In genomic region chr7:74173866-74174605, GRCh38 we compare ENCODE assay signal across 8 cellular contexts. TPM values are rescaled to one million over a fixed set of nuclear protein-coding genes. Genes with fewer than 3 reads are reported as not detected.
DNase-seq lines count a peak whose midpoint lies in the region; ATAC-seq and TF ChIP-seq lines count a peak whose summit lies in the region.

Gene EIF4H, plus strand, starts transcription at chr7:74174356. Its CDS starts 28 bp downstream, at chr7:74174384.

- DNase-seq in EH (ENCODE audit: low read depth) (peak; percentile 94), H4 (ENCODE audit: low spot score) (peak; percentile 93), LoVo (ENCODE audit: low spot score) (peak; percentile 99), RWPE1 (ENCODE audit: low spot score) (peak; percentile 94), fibroblast of mammary gland (ENCODE audit: low read depth) (peak; percentile 94)
- DNase-seq in naive thymus-derived CD8-positive, alpha-beta T cell: peak; percentile 86 to 97 (median 95)
- peak; percentile 95 for DNase-seq in stimulated activated naive B cell treated with anti-CD40 and anti-IgM and Interleukin-4, amounts not matched to agents 10 μg/mL and 1 μg/mL and 100 μg/mL, for 72 hours

- POLR2A ChIA-PET in RWPE1 (lab: Yijun Ruan, JAX; ENCODE audit: low non-redundant PET): no interaction called here
- POLR2A ChIA-PET in naive thymus-derived CD8-positive, alpha-beta T cell (lab: Charles Lee): interaction anchor here (0.6 to 3.0 kb wide), 18 partner anchors 8 to 656 kb away, joined by 3 to 34 read pairs (median 6); partner anchors contain the start of genes GTF2I, LIMK1 and METTL27

- H3K9me3 Mint-ChIP-seq in activated T-helper 17 cell treated with anti-CD3 and anti-CD28 coated beads, Interleukin-2, amount 50 U/mL, for 72 hours: no peaks in the 10 kb centered on the region
- H3K9me3 Mint-ChIP-seq in naive thymus-derived CD8-positive, alpha-beta T cell: no peaks in the 10 kb centered on the region
- H3K9me3 Mint-ChIP-seq in stimulated activated naive B cell treated with anti-CD40 and anti-IgM and Interleukin-4, amounts not matched to agents 10 μg/mL and 1 μg/mL and 100 μg/mL, for 72 hours: no peaks in the 10 kb centered on the region

- H3K4me3 Mint-ChIP-seq in activated T-helper 17 cell treated with anti-CD3 and anti-CD28 coated beads, Interleukin-2, amount 50 U/mL, for 72 hours: peak within 1 kb of the TSS; percentile 95
- peak within 1 kb of the TSS; percentile 84 to 95 (median 90) for H3K4me3 Mint-ChIP-seq in naive thymus-derived CD8-positive, alpha-beta T cell
- peak within 1 kb of the TSS; percentile 94 to 95 for H3K4me3 Mint-ChIP-seq in stimulated activated naive B cell treated with anti-CD40 and anti-IgM and Interleukin-4, amounts not matched to agents 10 μg/mL and 1 μg/mL and 100 μg/mL, for 72 hours

- peak; percentile 88 for ATAC-seq in activated T-helper 17 cell treated with anti-CD3 and anti-CD28 coated beads, Interleukin-2, amount 50 U/mL, for 72 hours (replicated peaks)
- ATAC-seq in naive thymus-derived CD8-positive, alpha-beta T cell: peak; percentile 82 to 87
- peak; percentile 89 to 92 for ATAC-seq in stimulated activated naive B cell treated with anti-CD40 and anti-IgM and Interleukin-4, amounts not matched to agents 10 μg/mL and 1 μg/mL and 100 μg/mL, for 72 hours (replicated peaks)

- peak within 1 kb of the TSS; percentile 89 for H3K4me3 ChIP-seq in fibroblast of mammary gland (ENCODE audit: control insufficient read depth, low read depth, low read length)

- no peaks in the 10 kb centered on the region for H3K27me3 Mint-ChIP-seq in activated T-helper 17 cell treated with anti-CD3 and anti-CD28 coated beads, Interleukin-2, amount 50 U/mL, for 72 hours
- H3K27me3 Mint-ChIP-seq in naive thymus-derived CD8-positive, alpha-beta T cell: no peaks in the 10 kb centered on the region
- H3K27me3 Mint-ChIP-seq in stimulated activated naive B cell treated with anti-CD40 and anti-IgM and Interleukin-4, amounts not matched to agents 10 μg/mL and 1 μg/mL and 100 μg/mL, for 72 hours: no peaks in the 10 kb centered on the region

- H3K27ac Mint-ChIP-seq in activated T-helper 17 cell treated with anti-CD3 and anti-CD28 coated beads, Interleukin-2, amount 50 U/mL, for 72 hours: peak within 1 kb of the TSS; percentile 97
- H3K27ac Mint-ChIP-seq in naive thymus-derived CD8-positive, alpha-beta T cell: peak within 1 kb of the TSS; percentile 85 to 97 (median 94)
- H3K27ac Mint-ChIP-seq in stimulated activated naive B cell treated with anti-CD40 and anti-IgM and Interleukin-4, amounts not matched to agents 10 μg/mL and 1 μg/mL and 100 μg/mL, for 72 hours: peak within 1 kb of the TSS; percentile 97

- peak within 1 kb of the TSS; percentile 94 for H3K27ac ChIP-seq in RWPE1

- peaks cover 14% of the 10 kb centered on the region for H3K4me1 Mint-ChIP-seq in activated T-helper 17 cell treated with anti-CD3 and anti-CD28 coated beads, Interleukin-2, amount 50 U/mL, for 72 hours
- H3K4me1 Mint-ChIP-seq in naive thymus-derived CD8-positive, alpha-beta T cell: peaks cover 15 to 52% (median 48%) of the 10 kb centered on the region in 4 donors
- H3K4me1 Mint-ChIP-seq in stimulated activated naive B cell treated with anti-CD40 and anti-IgM and Interleukin-4, amounts not matched to agents 10 μg/mL and 1 μg/mL and 100 μg/mL, for 72 hours: peaks cover 20 to 48% of the 10 kb centered on the region in 2 donors

- TF ChIP-seq CTCF in RWPE1 (conservative IDR thresholded peaks at IDR 0.05; ENCODE audit: low read depth): no peak
- TF ChIP-seq CTCF in fibroblast of mammary gland (conservative IDR thresholded peaks at IDR 0.05; ENCODE audit: control insufficient read depth, insufficient read depth, low read depth, low read length): no peak

- peaks cover 44% of the 10 kb centered on the region for H3K36me3 Mint-ChIP-seq in activated T-helper 17 cell treated with anti-CD3 and anti-CD28 coated beads, Interleukin-2, amount 50 U/mL, for 72 hours (ENCODE audit: low read depth)
- H3K36me3 Mint-ChIP-seq in naive thymus-derived CD8-positive, alpha-beta T cell: peaks cover 0 to 24% (median 5%) of the 10 kb centered on the region in 3 donors
- peaks cover 12 to 16% of the 10 kb centered on the region in 2 donors for H3K36me3 Mint-ChIP-seq in stimulated activated naive B cell treated with anti-CD40 and anti-IgM and Interleukin-4, amounts not matched to agents 10 μg/mL and 1 μg/mL and 100 μg/mL, for 72 hours

- CTCF ChIA-PET in RWPE1 (lab: Yijun Ruan, JAX): no interaction called here

RNA-seq across cellular contexts. Expression of gene EIF4H, which starts in this region (rescaled TPM):
- 219 and 223 TPM in 2 replicates for total RNA-seq in H4 (2014; rRNA removed; shearing (Covaris generic))
- total RNA-seq in activated T-helper 17 cell treated with anti-CD3 and anti-CD28 coated beads, Interleukin-2, amount 50 U/mL, for 72 hours: 100 to 1,000 TPM; 365 to 426 TPM
- 100 to 1,000 TPM; 217 to 231 TPM for total RNA-seq in naive thymus-derived CD8-positive, alpha-beta T cell
- 100 to 1,000 TPM; 219 to 239 (median 221) TPM for polyA plus RNA-seq in naive thymus-derived CD8-positive, alpha-beta T cell

Comparison
In these comparisons a context has a peak if more than half of its experiments do, and no peak if none do; other contexts are left out.
1. Peak in every context shown above with its lines: DNase-seq, ATAC-seq, H3K4me3 ChIP-seq and H3K27ac ChIP-seq.